In the genomic region with DNA sequence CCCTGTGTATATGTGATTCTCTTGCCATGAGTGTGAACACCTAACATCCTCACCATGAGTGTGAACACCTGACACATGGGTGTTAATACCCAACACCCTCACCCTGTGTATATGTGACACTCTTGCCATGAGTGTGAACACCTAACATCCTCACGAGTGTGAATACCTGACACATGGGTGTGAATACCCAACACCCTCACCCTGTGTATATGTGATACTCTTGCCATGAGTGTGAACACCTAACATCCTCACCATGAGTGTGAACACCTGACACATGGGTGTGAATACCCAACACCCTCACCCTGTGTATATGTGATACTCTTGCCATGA, we compare ENCODE assay signal across 5 cellular contexts. TPM values are rescaled to one million over a fixed set of nuclear protein-coding genes. Genes with fewer than 3 reads are reported as not detected.
"Had no signal": no experiment of that assay in that cellular context is flagged by ENCODE, and none has a peak within 500 bp of the region (broad histone marks: within the 10 kb centered on the region; RNA-seq: fewer than 3 reads in every experiment).

No MANE protein-coding gene starts in this region.

RNA-seq across cellular contexts. Expression of a gene that starts 28.1 kb away (rescaled TPM):
- total RNA-seq: OCI-LY7, PC-9, SJSA1, SK-MEL-5, T-cell had no signal
